Comparison of ENCODE assay signal across 29 cellular contexts in the genomic region with DNA sequence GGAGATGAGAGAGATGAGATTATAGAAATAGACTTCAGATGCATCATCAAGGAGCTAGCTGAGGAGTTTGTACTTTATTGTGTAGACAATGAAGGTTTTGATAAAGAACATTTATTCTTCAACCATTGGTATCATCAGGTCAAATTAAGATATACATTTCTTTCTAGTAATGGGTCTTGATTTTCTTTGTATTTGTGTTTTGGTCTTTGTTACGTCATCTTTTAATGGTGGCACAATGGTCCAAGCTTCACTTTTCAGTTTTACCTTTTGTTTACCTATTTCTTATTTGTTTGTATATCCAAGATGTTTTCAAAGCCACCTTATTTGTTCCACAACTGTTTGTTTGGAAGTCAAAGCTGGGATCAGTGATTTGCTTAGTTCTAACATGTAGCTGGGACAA. TPM values are rescaled to one million over a fixed set of nuclear protein-coding genes. Genes with fewer than 3 reads are reported as not detected.
"Had no signal": no experiment of that assay in that cellular context is flagged by ENCODE, and none has a peak within 500 bp of the region (broad histone marks: within the 10 kb centered on the region; RNA-seq: fewer than 3 reads in every experiment).

No MANE protein-coding gene starts in this region.

- H3K27ac ChIP-seq: neural progenitor cell, ovary, parathyroid adenoma, psoas muscle, skin epidermis, spleen, suprapubic skin, testis, tibial artery, transverse colon, upper lobe of right lung had no signal

- H3K36me3 ChIP-seq: neural progenitor cell, ovary, spleen, suprapubic skin, tibial artery, transverse colon, upper lobe of right lung, uterus had no signal

- H3K9ac ChIP-seq: neural progenitor cell, parathyroid adenoma had no signal

- H2AFZ ChIP-seq: neural progenitor cell, parathyroid adenoma had no signal

- DNase-seq: natural killer cell; occipital lobe; ovary; posterior cingulate gyrus; psoas muscle; right cardiac atrium; spleen; stimulated activated CD4-positive, alpha-beta T cell treated with anti-CD3 and anti-CD28 coated beads, Interleukin-12 subunit alpha, Interleukin-12 subunit beta, amount 100 ng/mL, for 4 hours; stimulated activated CD4-positive, alpha-beta T cell treated with anti-CD3 and anti-CD28 coated beads, Interleukin-1b, Interleukin-23, amount 100 ng/mL, for 48 hours; stimulated activated CD4-positive, alpha-beta T cell treated with anti-CD3 and anti-CD28 coated beads, Interleukin-4, amount 100 ng/mL, for 1 hour; stimulated activated CD4-positive, alpha-beta T cell treated with anti-CD3 and anti-CD28 coated beads, Interleukin-4, amount 100 ng/mL, for 4 hours; stimulated activated CD8-positive, alpha-beta memory T cell treated with anti-CD3 and anti-CD28 coated beads, Interleukin-4, amount 100 ng/mL, for 48 hours; stimulated activated naive CD4-positive, alpha-beta T cell; stimulated activated naive CD8-positive, alpha-beta T cell treated with anti-CD3 and anti-CD28 coated beads, Interleukin-15, amount 100 ng/mL, for 72 hours; stimulated activated naive CD8-positive, alpha-beta T cell treated with anti-CD3 and anti-CD28 coated beads, Interleukin-15, Interleukin-2, amounts not matched to agents 100 U/mL and 50 U/mL, for 24 hours; substantia nigra; testis; tibial artery; transverse colon; upper lobe of right lung; uterus had no signal

- H3K4me1 ChIP-seq: neural progenitor cell, parathyroid adenoma, psoas muscle, spleen, suprapubic skin, testis, tibial artery, transverse colon, upper lobe of right lung had no signal

- H3K27me3 ChIP-seq: neural progenitor cell, ovary, spleen, suprapubic skin, testis, tibial artery, transverse colon, upper lobe of right lung, uterus had no signal

- H3K9me3 ChIP-seq: ovary, psoas muscle, spleen, suprapubic skin, testis, tibial artery, transverse colon, upper lobe of right lung, uterus had no signal

- H3K4me3 ChIP-seq: neural progenitor cell, ovary, psoas muscle, skin epidermis, smooth muscle cell, spleen, suprapubic skin, testis, tibial artery, transverse colon, upper lobe of right lung, uterus had no signal

- ATAC-seq: natural killer cell; psoas muscle; right cardiac atrium; sciatic nerve; stimulated activated memory B cell treated with anti-CD40 and anti-IgM and Interleukin-4, amounts not matched to agents 10 μg/mL and 1 μg/mL and 100 μg/mL, for 72 hours; stimulated activated naive CD8-positive, alpha-beta T cell treated with anti-CD3 and anti-CD28 coated beads, Interleukin-15, amount 100 ng/mL, for 72 hours; stimulated activated naive CD8-positive, alpha-beta T cell treated with anti-CD3 and anti-CD28 coated beads, Interleukin-15, Interleukin-2, amounts not matched to agents 100 U/mL and 50 U/mL, for 24 hours; upper lobe of right lung had no signal

- H3K4me2 ChIP-seq: neural progenitor cell, smooth muscle cell had no signal

RNA-seq across cellular contexts. Expression of a gene that starts 44.5 kb away (rescaled TPM):
- total RNA-seq: natural killer cell, progenitor cell of endocrine pancreas had no signal
